In the genomic region with DNA sequence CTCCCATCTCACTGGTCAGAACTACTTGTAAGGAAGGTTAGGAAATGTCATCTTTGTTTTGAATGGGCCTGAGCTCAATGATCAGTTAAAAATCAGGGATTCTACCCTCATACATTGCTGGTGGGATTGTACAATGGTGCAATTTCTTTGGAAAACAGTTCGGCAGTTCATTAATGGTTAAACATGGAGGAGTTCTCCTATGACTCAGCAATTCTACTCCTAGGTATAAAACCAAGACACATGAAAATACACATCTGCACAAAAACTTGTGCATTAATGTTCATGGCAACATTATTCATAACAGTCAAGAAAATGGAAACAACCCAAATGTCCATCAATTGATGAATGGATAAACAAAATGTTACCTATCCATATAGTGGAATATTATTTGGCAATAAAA, we compare ENCODE assay signal across 1 cellular context.
TF ChIP-seq lines count a peak whose summit lies in the region.

No MANE protein-coding gene starts in this region.

TF ChIP-seq in K562, 482 proteins besides CTCF, POLR2A, EP300 and RAD21 (continued from another document):
- TF ChIP-seq MAFK (IDR thresholded peaks at IDR 0.05; ENCODE audit: low read length): peak; percentile 87; the same call in 1 of the 2 replicates
- TF ChIP-seq SRSF3 (IDR thresholded peaks at IDR 0.05; ENCODE audit: insufficient read depth, low read length): no peak
- TF ChIP-seq SMAD3 (CRISPR knock-in tag; conservative IDR thresholded peaks at IDR 0.05): no peak
- no peak for TF ChIP-seq CCNT2 (IDR thresholded peaks at IDR 0.05; ENCODE audit: borderline replicate concordance, extremely low read depth, insufficient read length, low read depth, low read length)
- no peak for TF ChIP-seq ZNF696 (CRISPR knock-in tag; conservative IDR thresholded peaks at IDR 0.05)
- TF ChIP-seq PHF21A (IDR thresholded peaks at IDR 0.05; ENCODE audit: borderline replicate concordance, low read depth): no peak
- peak; percentile 92 for TF ChIP-seq C11orf30 (IDR thresholded peaks at IDR 0.05; ENCODE audit: low read depth)
- TF ChIP-seq ZBTB7A (IDR thresholded peaks at IDR 0.05; ENCODE audit: borderline replicate concordance, control insufficient read depth, low read depth, low read length): no peak
- TF ChIP-seq HINFP (tag; conservative IDR thresholded peaks at IDR 0.05; ENCODE audit: low read depth): no peak
- TF ChIP-seq SNRNP70 (optimal IDR thresholded peaks at IDR 0.05; ENCODE audit: low read depth, low read length): no peak
- TF ChIP-seq SUPT5H (IDR thresholded peaks at IDR 0.05): no peak
TF ChIP-seq in K562: peak in this region for 11.
